In the genomic region with DNA sequence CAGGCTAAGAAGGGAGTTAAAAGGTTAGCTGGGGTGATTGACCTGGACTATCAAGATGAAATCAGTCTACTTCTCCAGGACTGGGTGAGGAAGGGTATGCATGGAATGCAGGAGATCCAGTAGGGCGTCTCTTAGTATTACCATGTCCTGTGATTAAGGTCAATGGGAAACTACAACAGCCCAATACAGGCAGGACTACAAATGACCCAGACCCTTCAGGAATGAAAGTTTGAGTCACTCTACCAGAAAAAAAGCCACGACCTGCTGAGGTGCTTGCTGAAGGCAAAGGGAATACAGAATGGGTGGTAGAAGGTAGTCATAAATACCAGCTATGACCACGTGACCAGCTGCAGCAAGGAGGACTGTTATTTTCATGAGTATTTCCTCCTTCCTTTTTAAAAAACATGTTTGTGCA, we compare ENCODE assay signal across 8 cellular contexts.
DNase-seq lines count a peak whose midpoint lies in the region; ATAC-seq, FAIRE-seq and TF ChIP-seq lines count a peak whose summit lies in the region.
"Not testable (repeated sequence)": the region's sequence is repeated elsewhere in the genome, so short reads cannot be mapped to it uniquely, and the experiment has no call there.

No MANE protein-coding gene starts in this region.

- H3K36me3 Mint-ChIP-seq in Caco-2 (ENCODE audit: insufficient read depth, unreplicated experiment) = not testable (repeated sequence)

- dilution Hi-C loops in mammary epithelial cell (cut with HindIII; ENCODE audit: low sequenced_read_pairs) = not testable (repeated sequence)

- peak overlapping the region; percentile 16 for H3K4me2 ChIP-seq in mammary epithelial cell (ENCODE audit: insufficient read depth, low read depth, low read length)
- not testable (repeated sequence) for H3K4me2 ChIP-seq in HepG2 (ENCODE audit: low read depth, low read length)

- H3K79me2 ChIP-seq in mammary epithelial cell (ENCODE audit: insufficient read depth, low read length); HepG2 (ENCODE audit: insufficient read depth, low read length): not testable (repeated sequence)

- 28% methylated on average over 3 of the region's 3 CpGs for WGBS in mammary epithelial cell (ENCODE audit: low coverage, missing lambda C conversion rate)
- 5% methylated on average over 3 of the region's 3 CpGs for WGBS in HepG2 (ENCODE audit: low lambda C conversion rate)

- CTCF ChIA-PET in Caco-2 (lab: Charles Lee) = interaction anchor here (1.3 kb wide), 1 partner anchor 15 kb away, joined by 4 read pairs; no protein-coding TSS in a partner anchor
- CTCF ChIA-PET in mammary epithelial cell (lab: Charles Lee; ENCODE audit: low non-redundant PET); HepG2 (lab: Yijun Ruan, JAX; ENCODE audit: low intra/inter-chr PET ratio, low total read pairs): not testable (repeated sequence)

- peaks cover 17% of the 10 kb centered on the region for H3K9me3 Mint-ChIP-seq in Caco-2 (ENCODE audit: unreplicated experiment)

- not testable (repeated sequence) for H4K20me1 ChIP-seq in mammary epithelial cell (ENCODE audit: insufficient read depth, low read length); HepG2 (ENCODE audit: insufficient read depth, low read length)

- intact Hi-C loops in Caco-2 (cut with micrococcal nuclease; ENCODE audit: unreplicated experiment); mammary epithelial cell (cut with micrococcal nuclease); HepG2 (cut with micrococcal nuclease; ENCODE audit: unreplicated experiment): not testable (repeated sequence)

- not testable (repeated sequence) for H3K9ac ChIP-seq in mammary epithelial cell (ENCODE audit: insufficient read depth, low read length); HepG2 (ENCODE audit: insufficient read depth, low read depth, low read length)

- H3K9me3 ChIP-seq in Caco-2 = peaks cover 12% of the 10 kb centered on the region
- not testable (repeated sequence) for H3K9me3 ChIP-seq in RWPE2 (ENCODE audit: severe bottlenecking); mammary epithelial cell (replicated peaks; ENCODE audit: insufficient read depth, low read length); HepG2 (ENCODE audit: low read length)

- H3K27ac ChIP-seq in RWPE2 (ENCODE audit: poor library complexity, severe bottlenecking) (peak overlapping the region; percentile 43), epithelial cell of prostate (peak overlapping the region; percentile 79)
- not testable (repeated sequence) for H3K27ac ChIP-seq in mammary epithelial cell (ENCODE audit: insufficient read depth, low read depth, low read length); HepG2 (ENCODE audit: extremely low read length, insufficient read depth, low read length)

- H3K4me3 Mint-ChIP-seq in Caco-2 (ENCODE audit: unreplicated experiment) = peak overlapping the region; percentile 1

- POLR2A ChIA-PET in Caco-2 (lab: Charles Lee); HepG2 (lab: Yijun Ruan, JAX): not testable (repeated sequence)

- DNase-seq in Caco-2 (peak; percentile 82 to 83), HT1080 (ENCODE audit: low read depth) (peak; percentile 23), mammary epithelial cell (peak; percentile 70), epithelial cell of prostate (ENCODE audit: low read depth, low spot score) (peak; percentile 86), islet precursor cell (peak; percentile 93), renal cortical epithelial cell (ENCODE audit: low read depth) (peak; percentile 62)
- not testable (repeated sequence) for DNase-seq in RWPE2 (ENCODE audit: low spot score); HepG2 (ENCODE audit: low spot score)

- TF ChIP-seq POLR2A in HepG2 (IDR thresholded peaks at IDR 0.05; ENCODE audit: insufficient read depth in 1 of 2, low read depth in 2 of 2, low read length in 2 of 2) = not testable (repeated sequence)

- TF ChIP-seq RAD21 in HepG2 (CRISPR knock-in tag; IDR thresholded peaks at IDR 0.05) = not testable (repeated sequence)

- not testable (repeated sequence) for H3K4me3 ChIP-seq in Caco-2 (ENCODE audit: low read depth, low read length); RWPE2 (ENCODE audit: severe bottlenecking); mammary epithelial cell (replicated peaks in 1 of 3; ENCODE audit: insufficient read depth in 1 of 3, low read depth in 2 of 3, low read length in 3 of 3); HepG2 (replicated peaks in 1 of 3; ENCODE audit: insufficient read depth in 1 of 3, low read depth in 2 of 3, low read length in 3 of 3)

- BruUV-seq in Caco-2 (replicated peaks; lab: Mats Ljungman, UMichigan); mammary epithelial cell (replicated peaks; lab: Mats Ljungman, UMichigan); HepG2 (replicated peaks; lab: Mats Ljungman, UMichigan): not testable (repeated sequence)

- ATAC-seq in RWPE2 (ENCODE audit: low read depth) = peak; percentile 68
- not testable (repeated sequence) for ATAC-seq in HepG2

- H3K27me3 ChIP-seq in Caco-2 (replicated peaks; ENCODE audit: control insufficient read depth, insufficient read depth, low read length); RWPE2 (ENCODE audit: insufficient read depth, poor library complexity, severe bottlenecking); mammary epithelial cell (ENCODE audit: insufficient read depth, low read length); HepG2 (ENCODE audit: control insufficient read depth in 1 of 2, insufficient read depth in 2 of 2, low read length in 2 of 2): not testable (repeated sequence)

- not testable (repeated sequence) for TF ChIP-seq EP300 in HepG2 (IDR thresholded peaks at IDR 0.05; ENCODE audit: low read depth in 2 of 2, low read length in 2 of 2); HepG2 (CRISPR knock-in tag; IDR thresholded peaks at IDR 0.05; ENCODE audit: borderline replicate concordance)

- in situ Hi-C loops in mammary epithelial cell (cut with MboI; ENCODE audit: low sequenced_read_pairs in 2 of 2); HepG2 (cut with HindIII; ENCODE audit: extremely low pct_ligation_motif_present, low pct_unique_long_range_greater_than_20kb): not testable (repeated sequence)

- not testable (repeated sequence) for H3K27me3 Mint-ChIP-seq in Caco-2 (ENCODE audit: insufficient read depth, unreplicated experiment)

- H3K4me1 Mint-ChIP-seq in Caco-2 (ENCODE audit: low read depth, unreplicated experiment) = peaks cover 21% of the 10 kb centered on the region

- H2AFZ ChIP-seq in mammary epithelial cell (ENCODE audit: low read depth, low read length) = peak overlapping the region; percentile 39
- H2AFZ ChIP-seq in HepG2 (ENCODE audit: low read length) = not testable (repeated sequence)

- H3K36me3 ChIP-seq in Caco-2 (ENCODE audit: control insufficient read depth, insufficient read depth, low read length); RWPE2 (ENCODE audit: low read depth); mammary epithelial cell (ENCODE audit: insufficient read depth, low read length); HepG2 (replicated peaks in 1 of 2; ENCODE audit: control insufficient read depth in 1 of 2, insufficient read depth in 2 of 2, low read length in 2 of 2): not testable (repeated sequence)

- peak overlapping the region; percentile 53 for H3K27ac Mint-ChIP-seq in Caco-2 (ENCODE audit: unreplicated experiment)

- H3K4me1 ChIP-seq in Caco-2 = peaks cover 22% of the 10 kb centered on the region
- not testable (repeated sequence) for H3K4me1 ChIP-seq in RWPE2 (ENCODE audit: insufficient read depth, poor library complexity, severe bottlenecking); mammary epithelial cell (ENCODE audit: insufficient read depth, low read length); HepG2 (ENCODE audit: insufficient read depth, low read length)

- FAIRE-seq in HepG2 (lab: Jason Lieb, UNC) = not testable (repeated sequence)

- not testable (repeated sequence) for TF ChIP-seq CTCF in Caco-2 (IDR thresholded peaks at IDR 0.05; ENCODE audit: insufficient read depth in 1 of 2, low read depth in 1 of 2, low read length in 1 of 2, severe bottlenecking in 1 of 2, unreplicated experiment in 1 of 2); RWPE2 (IDR thresholded peaks at IDR 0.05; ENCODE audit: poor library complexity, severe bottlenecking); mammary epithelial cell (conservative IDR thresholded peaks at IDR 0.05 in 1 of 2, IDR thresholded peaks at IDR 0.05 in 1 of 2; ENCODE audit: extremely low read depth in 1 of 2, insufficient read depth in 1 of 2, low read depth in 1 of 2, low read length in 2 of 2); HepG2 (CRISPR knock-in tag; IDR thresholded peaks at IDR 0.05)

TF ChIP-seq in HepG2, 621 proteins besides CTCF, POLR2A, EP300 and RAD21:
- TF ChIP-seq, protein P1, sequence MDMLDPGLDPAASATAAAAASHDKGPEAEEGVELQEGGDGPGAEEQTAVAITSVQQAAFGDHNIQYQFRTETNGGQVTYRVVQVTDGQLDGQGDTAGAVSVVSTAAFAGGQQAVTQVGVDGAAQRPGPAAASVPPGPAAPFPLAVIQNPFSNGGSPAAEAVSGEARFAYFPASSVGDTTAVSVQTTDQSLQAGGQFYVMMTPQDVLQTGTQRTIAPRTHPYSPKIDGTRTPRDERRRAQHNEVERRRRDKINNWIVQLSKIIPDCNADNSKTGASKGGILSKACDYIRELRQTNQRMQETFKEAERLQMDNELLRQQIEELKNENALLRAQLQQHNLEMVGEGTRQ (IDR thresholded peaks at IDR 0.05; ENCODE audit: low read depth, low read length) = peak; percentile 27; the same call in 1 of the 2 replicates
- TF ChIP-seq, protein P1 (CRISPR knock-in tag; IDR thresholded peaks at IDR 0.05; ENCODE audit: borderline replicate concordance) = not testable (repeated sequence)
- peak; percentile 60; the same call in 1 of the 2 replicates for TF ChIP-seq RAD51 (IDR thresholded peaks at IDR 0.05; ENCODE audit: borderline replicate concordance)
